Comparison of ENCODE assay signal across 8 cellular contexts in the genomic region with DNA sequence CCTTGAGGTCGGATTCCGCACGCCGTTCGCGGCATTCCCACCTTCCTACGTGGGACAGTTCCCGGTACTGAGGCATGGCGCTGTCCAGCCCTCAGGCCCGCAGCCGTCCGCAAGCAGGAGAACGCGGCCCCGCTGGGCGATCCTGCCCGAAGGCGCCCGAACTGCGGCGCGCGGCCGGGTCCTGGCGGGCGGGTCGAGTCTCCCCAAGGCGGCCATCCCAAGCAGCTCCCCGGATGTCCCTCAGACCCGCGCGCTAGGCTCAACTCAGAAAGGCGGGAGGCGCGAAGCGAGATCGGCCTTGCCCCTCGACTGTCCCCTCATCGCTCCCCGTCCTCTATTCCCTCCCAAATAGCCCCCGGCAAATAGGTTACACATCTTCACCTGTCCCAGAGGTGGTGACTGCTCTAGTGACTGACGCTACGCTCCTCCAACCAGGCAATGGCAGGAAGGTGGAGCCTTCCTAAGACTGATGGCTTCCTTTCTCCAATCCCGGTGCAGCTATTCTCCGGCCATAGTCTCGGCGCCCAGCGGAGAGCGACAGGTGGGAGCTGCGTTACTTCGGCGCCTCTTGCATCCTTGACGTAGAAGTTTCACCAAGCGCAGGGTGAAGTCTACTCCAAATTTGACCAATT. TPM values are rescaled to one million over a fixed set of nuclear protein-coding genes. Genes with fewer than 3 reads are reported as not detected.
DNase-seq lines count a peak whose midpoint lies in the region; ATAC-seq and TF ChIP-seq lines count a peak whose summit lies in the region.

No MANE protein-coding gene starts in this region.

- peak; percentile 98 for DNase-seq in DMS53 treated with DMSO at 0.1 percent for 48 hours (lab: John Stamatoyannopoulos, UW; ENCODE audit: unreplicated experiment)
- peak; percentile 95 for DNase-seq in KBM-7
- peak; percentile 95 to 96 for DNase-seq in PC-9
- DNase-seq in activated T-cell treated with anti-CD3 and anti-CD28 coated beads, Interleukin-2, amount 50 U/mL, for 4 hours: peak; percentile 76
- peak; percentile 96 for DNase-seq in esophagus muscularis mucosa (ENCODE audit: extremely low spot score)
- peak; percentile 87 for DNase-seq in stimulated activated CD8-positive, alpha-beta memory T cell treated with anti-CD3 and anti-CD28 coated beads, Interleukin-4, amount 100 ng/mL, for 48 hours

- CTCF ChIA-PET in PC-9 (lab: Charles Lee): interaction anchor here (0.5 kb wide), 1 partner anchor 144 kb away, joined by 6 read pairs; no protein-coding TSS in a partner anchor

- no peaks in the 10 kb centered on the region for H3K27me3 Mint-ChIP-seq in activated T-cell treated with anti-CD3 and anti-CD28 coated beads, Interleukin-2, amount 50 U/mL, for 4 hours (ENCODE audit: low read depth)

- peaks cover 28% of the 10 kb centered on the region for H3F3A ChIP-seq in PC-9 (ENCODE audit: insufficient read depth, low read depth)

- peaks cover 5% of the 10 kb centered on the region for H3K36me3 Mint-ChIP-seq in activated T-cell treated with anti-CD3 and anti-CD28 coated beads, Interleukin-2, amount 50 U/mL, for 4 hours (ENCODE audit: insufficient read depth)

- H3K27ac ChIP-seq in PC-9 (peak overlapping the region; percentile 83), esophagus muscularis mucosa (replicated peaks in 1 of 4) (peak overlapping the region; percentile 88 to 99 (median 96))

- H3K4me3 Mint-ChIP-seq in activated T-cell treated with anti-CD3 and anti-CD28 coated beads, Interleukin-2, amount 50 U/mL, for 4 hours: no peak overlapping the region

- peaks cover 30% of the 10 kb centered on the region for H4K20me1 ChIP-seq in PC-9 (ENCODE audit: insufficient read depth)

- H3K4me2 ChIP-seq in PC-9: peak overlapping the region; percentile 82

- intact Hi-C loops in PC-9 (cut with micrococcal nuclease; ENCODE audit: unreplicated experiment): loop anchor here (2.0 kb wide), 2 partner anchors 246 to 318 kb away; a partner anchor contains a TSS
- intact Hi-C loops in esophagus muscularis mucosa (cut with DNase I): loop anchor here (5.0 kb wide), 1 partner anchor 246 kb away; a partner anchor contains a TSS

- H3K27me3 ChIP-seq in PC-9 (ENCODE audit: insufficient read depth, low read depth): no peaks in the 10 kb centered on the region
- H3K27me3 ChIP-seq in esophagus muscularis mucosa: no peaks in the 10 kb centered on the region
- H3K27me3 ChIP-seq in mucosa of stomach (ENCODE audit: control insufficient read depth, insufficient read depth, low read length): no peaks in the 10 kb centered on the region

- peak overlapping the region; percentile 63 for H3K4me3 ChIP-seq in PC-9
- peak overlapping the region; percentile 91 to 100 (median 99) for H3K4me3 ChIP-seq in esophagus muscularis mucosa
- peak overlapping the region; percentile 97 for H3K4me3 ChIP-seq in mucosa of stomach (ENCODE audit: low read length)

- in situ Hi-C loops in KBM-7 (cut with MboI; ENCODE audit: low pct_unique_long_range_greater_than_20kb, low sequenced_read_pairs): no loop called here

- TF ChIP-seq EP300 in esophagus muscularis mucosa (IDR thresholded peaks at IDR 0.05): no peak

- H3K9me3 ChIP-seq in PC-9 (ENCODE audit: insufficient read depth, low read depth) (no peaks in the 10 kb centered on the region), esophagus muscularis mucosa (no peaks in the 10 kb centered on the region), mucosa of stomach (ENCODE audit: control insufficient read depth, low read length) (no peaks in the 10 kb centered on the region)

- H3K9ac ChIP-seq in mucosa of stomach (ENCODE audit: low read length): peak overlapping the region; percentile 74

- no peaks in the 10 kb centered on the region for H3K9me2 ChIP-seq in PC-9 (ENCODE audit: insufficient read depth)

- TF ChIP-seq CTCF in PC-9 (conservative IDR thresholded peaks at IDR 0.05): no peak
- no peak for TF ChIP-seq CTCF in esophagus muscularis mucosa (IDR thresholded peaks at IDR 0.05)

- ATAC-seq in GM21723 (IDR thresholded peaks at IDR 0.05; ENCODE audit: unreplicated experiment): peak; percentile 73
- peak; percentile 75 to 78 for ATAC-seq in activated T-cell treated with anti-CD3 and anti-CD28 coated beads, Interleukin-2, amount 50 U/mL, for 4 hours

- H3K4me1 Mint-ChIP-seq in activated T-cell treated with anti-CD3 and anti-CD28 coated beads, Interleukin-2, amount 50 U/mL, for 4 hours (ENCODE audit: low read depth): peaks cover 32% of the 10 kb centered on the region

- H3K79me2 ChIP-seq in PC-9 (ENCODE audit: low read depth): peaks cover 57% of the 10 kb centered on the region

- POLR2A ChIA-PET in PC-9 (lab: Charles Lee; ENCODE audit: unreplicated experiment): interaction anchor here (0.5 to 1.1 kb wide), 4 partner anchors 10 to 318 kb away, joined by 3 to 10 read pairs (median 8); a partner anchor contains a TSS

- BruUV-seq in PC-9 (replicated peaks; lab: Mats Ljungman, UMichigan): TSS peak; percentile 60

- H3K4me1 ChIP-seq in PC-9 (replicated peaks; ENCODE audit: insufficient read depth): peaks cover 37% of the 10 kb centered on the region
- H3K4me1 ChIP-seq in esophagus muscularis mucosa: peaks cover 29 to 46% (median 42%) of the 10 kb centered on the region in 4 donors
- peaks cover 14% of the 10 kb centered on the region for H3K4me1 ChIP-seq in mucosa of stomach (ENCODE audit: control insufficient read depth, insufficient read depth, low read length)

- 0% methylated on average over 5 of the region's 54 CpGs for WGBS in esophagus muscularis mucosa

- no peaks in the 10 kb centered on the region for H3K36me3 ChIP-seq in PC-9 (ENCODE audit: low read depth)
- peaks cover 0 to 4% (median 0%) of the 10 kb centered on the region in 4 donors for H3K36me3 ChIP-seq in esophagus muscularis mucosa
- H3K36me3 ChIP-seq in mucosa of stomach (ENCODE audit: control insufficient read depth, insufficient read depth, low read length): no peaks in the 10 kb centered on the region

- H3K9me3 Mint-ChIP-seq in activated T-cell treated with anti-CD3 and anti-CD28 coated beads, Interleukin-2, amount 50 U/mL, for 4 hours: no peaks in the 10 kb centered on the region

- peak overlapping the region; percentile 79 for H2AFZ ChIP-seq in PC-9

- peak; percentile 24 for TF ChIP-seq POLR2A in esophagus muscularis mucosa (IDR thresholded peaks at IDR 0.05; ENCODE audit: low read depth)

RNA-seq across cellular contexts. Expression of a gene that starts 0.8 kb away (rescaled TPM):
- total RNA-seq in PC-9 (2021) (90.7 and 109 TPM in 2 replicates), esophagus muscularis mucosa (10 to 100 TPM; 58.3 to 94.3 (median 62.2) TPM)
- 100 to 1,000 TPM in 1 of 3 donors, 10 to 100 TPM in 2; 88.6 to 102 (median 95.1) TPM for total RNA-seq in activated T-cell treated with anti-CD3 and anti-CD28 coated beads, Interleukin-2, amount 50 U/mL, for 4 hours

RNA-seq across cellular contexts. Expression of a gene that starts 40.9 kb away (rescaled TPM):
- 0.20 and 0.53 TPM in 2 replicates for total RNA-seq in PC-9 (2021)
- not detected for total RNA-seq in activated T-cell treated with anti-CD3 and anti-CD28 coated beads, Interleukin-2, amount 50 U/mL, for 4 hours
- not detected for total RNA-seq in esophagus muscularis mucosa

RNA-seq across cellular contexts. Expression of a gene that starts 54.4 kb away (rescaled TPM):
- 8.5 and 9.0 TPM in 2 replicates for total RNA-seq in PC-9 (2021)
- total RNA-seq in activated T-cell treated with anti-CD3 and anti-CD28 coated beads, Interleukin-2, amount 50 U/mL, for 4 hours: 1 to 10 TPM; 3.8 to 5.2 (median 4.0) TPM
- total RNA-seq in esophagus muscularis mucosa: 10 to 100 TPM in 1 of 4 donors, 1 to 10 TPM in 3; 6.6 to 20.0 (median 8.2) TPM

Comparison
In these comparisons a context has a peak if more than half of its experiments do, and no peak if none do; other contexts are left out.
1. Peak in every context shown above with its lines: DNase-seq, ATAC-seq, H3K4me3 ChIP-seq and H3K27ac ChIP-seq.